Comparison of ENCODE assay signal across 1 cellular context in genomic region chr9:673966-674526, GRCh38.
TF ChIP-seq lines count a peak whose summit lies in the region.

No MANE protein-coding gene starts in this region.

TF ChIP-seq in H1, 55 proteins besides CTCF, POLR2A, EP300 and RAD21 (continued from another document):
- TF ChIP-seq CHD7 (IDR thresholded peaks at IDR 0.05; ENCODE audit: insufficient replicate concordance, low read length): peak; percentile 64
- no peak for TF ChIP-seq TAF7 (optimal IDR thresholded peaks at IDR 0.05; ENCODE audit: borderline replicate concordance, low read depth, low read length)
- TF ChIP-seq KDM4A (IDR thresholded peaks at IDR 0.05; ENCODE audit: low read depth, low read length, severe bottlenecking): no peak
- no peak for TF ChIP-seq EZH2 (IDR thresholded peaks at IDR 0.05; ENCODE audit: low read depth, low read length, severe bottlenecking)
- no peak for TF ChIP-seq POLR2AphosphoS5 (IDR thresholded peaks at IDR 0.05; ENCODE audit: low read depth, low read length)
- no peak for TF ChIP-seq RFX5 (IDR thresholded peaks at IDR 0.05; ENCODE audit: borderline replicate concordance, low read depth, low read length)
- no peak for TF ChIP-seq RNF2 (IDR thresholded peaks at IDR 0.05; ENCODE audit: borderline replicate concordance, low read depth, low read length, missing control alignments, poor library complexity, severe bottlenecking)
